19 cellular contexts compared by ENCODE assay signal in the genomic region with DNA sequence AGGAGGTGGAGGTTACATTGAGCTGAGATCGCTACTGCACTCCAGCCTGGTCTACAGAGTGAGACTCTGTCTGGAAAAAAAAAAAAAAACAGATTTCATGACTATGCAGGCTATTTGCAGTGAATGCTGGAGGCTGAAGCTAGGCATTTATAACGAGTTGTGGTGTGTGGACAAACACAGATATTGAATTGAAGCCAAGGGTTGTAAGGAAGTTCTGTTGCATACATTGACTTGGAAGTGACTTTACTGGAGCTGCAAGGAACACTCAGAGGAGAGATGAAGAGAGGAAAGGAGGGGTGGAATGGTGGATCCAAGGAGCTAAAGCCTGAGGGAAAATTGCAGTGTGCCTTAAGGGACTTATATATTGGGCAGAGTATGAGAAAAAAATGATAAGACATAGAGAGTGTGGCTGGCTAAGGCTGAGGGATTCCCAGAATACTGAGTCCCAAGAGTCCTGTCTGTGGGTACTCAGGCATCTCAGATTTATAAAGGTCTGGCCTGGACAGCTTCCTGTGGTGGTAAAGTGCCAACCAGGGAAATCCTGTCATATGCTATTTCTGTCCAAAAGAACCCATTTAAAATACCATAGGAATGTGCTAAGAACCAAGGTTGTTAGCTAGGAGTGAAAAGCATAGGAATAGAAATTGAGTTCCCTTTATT.
DNase-seq lines count a peak whose midpoint lies in the region; ATAC-seq and TF ChIP-seq lines count a peak whose summit lies in the region.
"Had no signal": no experiment of that assay in that cellular context is flagged by ENCODE, and none has a peak within 500 bp of the region (broad histone marks: within the 10 kb centered on the region; RNA-seq: fewer than 3 reads in every experiment).

No MANE protein-coding gene starts in this region.

- H3K4me1 ChIP-seq in BE2C, result peaks cover 6% of the 10 kb centered on the region; the same call in 1 of the 2 replicates
- peaks cover 0 to 19% (median 6%) of the 10 kb centered on the region in 4 donors for H3K4me1 ChIP-seq in transverse colon
- H3K4me1 ChIP-seq: left lung had no signal

- no peak overlapping the region for H3K4me3 ChIP-seq in BE2C (ENCODE audit: low read depth, low read length)
- no peak overlapping the region for H3K4me3 ChIP-seq in transverse colon
- H3K4me3 ChIP-seq: left lung, ovary, skin epidermis had no signal

- TF ChIP-seq CTCF in BE2C (IDR thresholded peaks at IDR 0.05; ENCODE audit: low read depth, low read length), result no peak
- no peak for TF ChIP-seq CTCF in transverse colon (IDR thresholded peaks at IDR 0.05)

- TF ChIP-seq POLR2A in transverse colon (IDR thresholded peaks at IDR 0.05), result no peak

- in situ Hi-C loops in transverse colon (cut with MboI; ENCODE audit: low pct_ligation_motif_present in 1 of 4, low pct_unique_long_range_greater_than_20kb in 1 of 4, low sequenced_read_pairs in 3 of 4), result no loop called here

- H3K9me3 ChIP-seq in BE2C, result no peaks in the 10 kb centered on the region
- H3K9me3 ChIP-seq in transverse colon, result no peaks in the 10 kb centered on the region
- H3K9me3 ChIP-seq: left lung, ovary had no signal

- H3K27me3 ChIP-seq in BE2C, result no peaks in the 10 kb centered on the region
- H3K27me3 ChIP-seq in transverse colon, result no peaks in the 10 kb centered on the region
- H3K27me3 ChIP-seq: left lung, ovary had no signal

- intact Hi-C loops in transverse colon (cut with DNase I; ENCODE audit: low total_unique reads), result no loop called here

- 32 to 37% methylated on average over 2 of the region's 2 CpGs for WGBS in transverse colon (ENCODE audit: low coverage in 1 of 2), 2 donors

- TF ChIP-seq EP300 in transverse colon (IDR thresholded peaks at IDR 0.05; ENCODE audit: low read depth), result no peak

- H3K36me3 ChIP-seq in BE2C (no peaks in the 10 kb centered on the region), transverse colon (no peaks in the 10 kb centered on the region)
- H3K36me3 ChIP-seq: left lung, ovary had no signal

- ATAC-seq in SK-N-SH treated with all-trans-retinoic acid at 6 μM for 48 hours, result no peak
- ATAC-seq: activated CD8-positive, alpha-beta T cell treated with anti-CD3 and anti-CD28 coated beads, Interleukin-2, amount 10 ng/mL, durations not matched to agents 7 days and 5 days; left lung; Panc1; T-cell; WTC11 had no signal

- H3K27ac ChIP-seq in transverse colon, result no peak overlapping the region
- H3K27ac ChIP-seq: left lung, ovary, skin epidermis had no signal

- peak; percentile 46 for DNase-seq in GM04504 (ENCODE audit: low read depth)
- peak; percentile 3 for DNase-seq in foreskin melanocyte
- peak; percentile 22 for DNase-seq in retina
- no peak for DNase-seq in BE2C
- DNase-seq in transverse colon, result no peak
- DNase-seq in central memory CD4-positive, alpha-beta T cell, result no peak
- no peak for DNase-seq in NCI-H774 (lab: John Stamatoyannopoulos, UW)
- DNase-seq: activated CD8-positive, alpha-beta T cell treated with anti-CD3 and anti-CD28 coated beads, Interleukin-2, amount 10 ng/mL, durations not matched to agents 7 days and 5 days; DMS 273 treated with DMSO at 0.1 percent for 48 hours; hypothalamus; left lung; NCI-H2081 treated with DMSO at 0.1 percent for 48 hours; NCI-H69; ovary; T-cell had no signal

TF ChIP-seq in SK-N-SH treated with all-trans-retinoic acid at 6 μM for 48 hours, 23 proteins besides CTCF, POLR2A, EP300 and RAD21:
- TF ChIP-seq TCF4 (CRISPR knock-in tag; IDR thresholded peaks at IDR 0.05; ENCODE audit: borderline replicate concordance) (no peak), ZFP3 (CRISPR knock-in tag; IDR thresholded peaks at IDR 0.05) (no peak), ISL1 (CRISPR knock-in tag; IDR thresholded peaks at IDR 0.05) (peak; percentile 76), ZNF70 (CRISPR knock-in tag; IDR thresholded peaks at IDR 0.05) (no peak), PPARA (CRISPR knock-in tag; IDR thresholded peaks at IDR 0.05; ENCODE audit: borderline replicate concordance) (no peak)

Comparison
In these comparisons a context has a peak if more than half of its experiments do, and no peak if none do; other contexts are left out.
1. DNase-seq: peak in GM04504 (single experiment), foreskin melanocyte (single experiment) and retina (single experiment); none in BE2C (single experiment), transverse colon (single experiment), central memory CD4-positive, alpha-beta T cell (single experiment) and NCI-H774 (single experiment).